In the genomic region with DNA sequence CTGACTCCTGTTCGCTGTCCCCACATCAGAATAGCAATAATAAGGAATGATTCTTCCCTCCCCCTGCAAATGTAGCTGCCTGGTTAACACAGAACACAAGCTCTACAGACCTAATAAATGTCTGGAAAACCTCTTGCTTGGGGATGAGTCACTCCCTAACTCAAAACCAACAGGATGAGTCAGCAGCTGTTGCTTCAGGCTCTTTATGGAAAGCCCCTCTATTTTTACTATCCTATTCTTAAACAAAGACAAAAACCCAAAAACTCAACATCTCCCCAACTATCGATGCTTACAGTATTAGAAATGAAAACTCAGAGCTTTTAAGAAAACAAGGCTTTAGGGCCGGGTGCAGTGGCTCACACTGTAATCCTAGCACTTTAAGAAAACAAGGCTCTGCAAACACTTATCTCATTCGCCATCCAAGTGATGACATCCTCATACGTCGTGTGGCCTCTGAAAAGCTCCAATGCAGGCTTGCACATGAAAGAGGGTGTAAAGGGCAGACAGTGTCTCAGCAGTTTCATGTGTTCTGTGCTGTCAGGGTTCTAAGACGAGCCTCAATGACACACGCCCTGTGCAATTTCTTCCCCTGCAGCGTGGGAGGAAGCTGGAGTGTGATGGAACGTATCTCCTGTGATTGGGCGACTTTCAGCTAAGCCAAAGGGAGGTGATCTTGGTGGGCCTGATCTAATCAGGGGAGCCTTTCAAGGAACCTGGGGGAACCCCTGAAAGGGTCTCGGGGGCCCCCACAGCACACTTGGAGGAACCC, we compare ENCODE assay signal across 1 cellular context.
TF ChIP-seq lines count a peak whose summit lies in the region.

No MANE protein-coding gene starts in this region.

TF ChIP-seq in HEK293, 187 proteins besides CTCF, POLR2A, EP300 and RAD21 (continued from another document):
- TF ChIP-seq, protein P1, sequence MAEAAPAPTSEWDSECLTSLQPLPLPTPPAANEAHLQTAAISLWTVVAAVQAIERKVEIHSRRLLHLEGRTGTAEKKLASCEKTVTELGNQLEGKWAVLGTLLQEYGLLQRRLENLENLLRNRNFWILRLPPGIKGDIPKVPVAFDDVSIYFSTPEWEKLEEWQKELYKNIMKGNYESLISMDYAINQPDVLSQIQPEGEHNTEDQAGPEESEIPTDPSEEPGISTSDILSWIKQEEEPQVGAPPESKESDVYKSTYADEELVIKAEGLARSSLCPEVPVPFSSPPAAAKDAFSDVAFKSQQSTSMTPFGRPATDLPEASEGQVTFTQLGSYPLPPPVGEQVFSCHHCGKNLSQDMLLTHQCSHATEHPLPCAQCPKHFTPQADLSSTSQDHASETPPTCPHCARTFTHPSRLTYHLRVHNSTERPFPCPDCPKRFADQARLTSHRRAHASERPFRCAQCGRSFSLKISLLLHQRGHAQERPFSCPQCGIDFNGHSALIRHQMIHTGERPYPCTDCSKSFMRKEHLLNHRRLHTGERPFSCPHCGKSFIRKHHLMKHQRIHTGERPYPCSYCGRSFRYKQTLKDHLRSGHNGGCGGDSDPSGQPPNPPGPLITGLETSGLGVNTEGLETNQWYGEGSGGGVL (tag by site-specific recombination; IDR thresholded peaks at IDR 0.05), result 0 out of 2 replicates have a peak, but pooled peaks have one; percentile 49
- TF ChIP-seq TRIM28 (IDR thresholded peaks at IDR 0.05; ENCODE audit: borderline replicate concordance, low read length), result peak; percentile 66
- no peak for TF ChIP-seq ZNF266 (tag by site-specific recombination; IDR thresholded peaks at IDR 0.05; ENCODE audit: low read depth)
- TF ChIP-seq OSR2 (tag by site-specific recombination; IDR thresholded peaks at IDR 0.05), result no peak
- TF ChIP-seq BCL11B (tag by site-specific recombination; IDR thresholded peaks at IDR 0.05; ENCODE audit: low read depth), result no peak
- no peak for TF ChIP-seq ZSCAN18 (tag by site-specific recombination; IDR thresholded peaks at IDR 0.05)
- TF ChIP-seq, protein P2, sequence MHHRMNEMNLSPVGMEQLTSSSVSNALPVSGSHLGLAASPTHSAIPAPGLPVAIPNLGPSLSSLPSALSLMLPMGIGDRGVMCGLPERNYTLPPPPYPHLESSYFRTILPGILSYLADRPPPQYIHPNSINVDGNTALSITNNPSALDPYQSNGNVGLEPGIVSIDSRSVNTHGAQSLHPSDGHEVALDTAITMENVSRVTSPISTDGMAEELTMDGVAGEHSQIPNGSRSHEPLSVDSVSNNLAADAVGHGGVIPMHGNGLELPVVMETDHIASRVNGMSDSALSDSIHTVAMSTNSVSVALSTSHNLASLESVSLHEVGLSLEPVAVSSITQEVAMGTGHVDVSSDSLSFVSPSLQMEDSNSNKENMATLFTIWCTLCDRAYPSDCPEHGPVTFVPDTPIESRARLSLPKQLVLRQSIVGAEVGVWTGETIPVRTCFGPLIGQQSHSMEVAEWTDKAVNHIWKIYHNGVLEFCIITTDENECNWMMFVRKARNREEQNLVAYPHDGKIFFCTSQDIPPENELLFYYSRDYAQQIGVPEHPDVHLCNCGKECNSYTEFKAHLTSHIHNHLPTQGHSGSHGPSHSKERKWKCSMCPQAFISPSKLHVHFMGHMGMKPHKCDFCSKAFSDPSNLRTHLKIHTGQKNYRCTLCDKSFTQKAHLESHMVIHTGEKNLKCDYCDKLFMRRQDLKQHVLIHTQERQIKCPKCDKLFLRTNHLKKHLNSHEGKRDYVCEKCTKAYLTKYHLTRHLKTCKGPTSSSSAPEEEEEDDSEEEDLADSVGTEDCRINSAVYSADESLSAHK (tag by site-specific recombination; IDR thresholded peaks at IDR 0.05), result peak; percentile 68
- peak; percentile 24; the same call in 1 of the 2 replicates for TF ChIP-seq ZBTB8A (tag by site-specific recombination; IDR thresholded peaks at IDR 0.05)
- no peak for TF ChIP-seq ZNF433 (tag by site-specific recombination; IDR thresholded peaks at IDR 0.05; ENCODE audit: low read depth)
- TF ChIP-seq PRDM1 (tag by site-specific recombination; IDR thresholded peaks at IDR 0.05), result peak; percentile 7; the same call in 1 of the 2 replicates
- no peak for TF ChIP-seq ZNF473 (tag by site-specific recombination; IDR thresholded peaks at IDR 0.05)
